Comparison of ENCODE assay signal across 22 cellular contexts in genomic region chr2:59083075-59083792, GRCh38.
"Had no signal": no experiment of that assay in that cellular context is flagged by ENCODE, and none has a peak within 500 bp of the region (broad histone marks: within the 10 kb centered on the region; RNA-seq: fewer than 3 reads in every experiment).

No MANE protein-coding gene starts in this region.

- H3K27ac ChIP-seq: adrenal gland, esophagus squamous epithelium, gastrocnemius medialis, lower lobe of right lung, right lobe of liver, skin epidermis, suprapubic skin, tibial nerve, VCaP had no signal

- H3K9me3 ChIP-seq: adrenal gland, esophagus squamous epithelium, gastrocnemius medialis, lower lobe of right lung, right lobe of liver, suprapubic skin, tibial nerve had no signal

- H3K27me3 ChIP-seq: adrenal gland, esophagus squamous epithelium, gastrocnemius medialis, right lobe of liver, suprapubic skin, tibial nerve had no signal

- H3K4me1 ChIP-seq: adrenal gland, esophagus squamous epithelium, gastrocnemius medialis, lower lobe of right lung, right lobe of liver, suprapubic skin, tibial nerve had no signal

- FAIRE-seq: astrocyte, colon, endothelial cell of umbilical vein had no signal

- DNase-seq: activated CD4-positive, alpha-beta T cell treated with anti-CD3 and anti-CD28 coated beads, Interleukin-2, amount 50 U/mL, for 1 hour; activated CD4-positive, CD25-positive, alpha-beta regulatory T cell treated with anti-CD3 and anti-CD28 coated beads, Interleukin-2, amount 50 U/mL, for 72 hours; activated CD8-positive, alpha-beta T cell treated with anti-CD3 and anti-CD28 coated beads, Interleukin-2, amount 10 ng/mL, durations not matched to agents 7 days and 5 days; activated T-cell treated with anti-CD3 and anti-CD28 coated beads, Interleukin-2, amount 50 U/mL, for 1 hour; adrenal gland; central memory CD4-positive, alpha-beta T cell; effector memory CD4-positive, alpha-beta T cell; esophagus squamous epithelium; gastrocnemius medialis; lower lobe of right lung; naive B cell; posterior cingulate gyrus; right lobe of liver; stimulated activated CD4-positive, alpha-beta T cell treated with anti-CD3 and anti-CD28 coated beads, Interleukin-1b, Interleukin-23, amount 100 ng/mL, for 48 hours; stimulated activated naive CD8-positive, alpha-beta T cell treated with anti-CD3 and anti-CD28 coated beads, Interleukin-15, amount 100 ng/mL, for 72 hours had no signal

- H3K36me3 ChIP-seq: adrenal gland, esophagus squamous epithelium, gastrocnemius medialis, lower lobe of right lung, right lobe of liver, suprapubic skin, tibial nerve had no signal

- H3K4me3 ChIP-seq: adrenal gland, esophagus squamous epithelium, gastrocnemius medialis, lower lobe of right lung, right lobe of liver, skin epidermis, suprapubic skin, tibial nerve had no signal
